ENCODE assay signal across 8 cellular contexts in the genomic region with DNA sequence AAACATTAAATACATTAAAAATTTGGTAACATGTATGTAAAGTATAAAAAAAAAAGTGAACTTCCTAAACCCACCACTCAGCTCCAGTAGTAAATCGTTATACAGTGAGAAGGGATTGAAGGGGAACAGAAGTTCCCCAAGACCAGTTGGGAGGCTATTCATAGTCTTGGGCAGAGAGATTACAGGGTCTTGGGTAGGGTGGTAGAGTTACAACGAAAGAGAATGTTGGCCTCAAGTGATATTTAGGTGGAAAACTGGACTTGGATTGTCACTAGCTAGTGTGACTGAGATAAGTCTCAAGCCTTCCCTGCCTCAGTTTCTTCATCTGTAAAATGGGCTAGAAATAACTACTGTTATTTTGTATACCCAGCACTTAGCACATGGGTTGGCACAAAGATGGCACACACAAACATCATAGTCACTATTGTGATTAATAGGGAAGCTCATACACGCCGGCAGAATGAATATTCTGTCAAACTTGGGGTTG. TPM values are rescaled to one million over a fixed set of nuclear protein-coding genes. Genes with fewer than 3 reads are reported as not detected.
A peak's percentile ranks its signal among the peaks of the same experiment; 100 is the strongest.
DNase-seq lines count a peak whose midpoint lies in the region; ATAC-seq and TF ChIP-seq lines count a peak whose summit lies in the region.

No MANE protein-coding gene starts in this region.

- TF ChIP-seq CTCF in brain (conservative IDR thresholded peaks at IDR 0.05) (no peak), mesothelial cell of epicardium (IDR thresholded peaks at IDR 0.05; ENCODE audit: unreplicated experiment) (no peak)

- peaks cover 38% of the 10 kb centered on the region for H3K4me1 Mint-ChIP-seq in stimulated activated naive CD8-positive, alpha-beta T cell treated with anti-CD3 and anti-CD28 coated beads, Interleukin-15, Interleukin-2, amounts not matched to agents 100 ng/mL and 50 ng/mL, for 24 hours (ENCODE audit: low read depth)
- H3K4me1 Mint-ChIP-seq in brain (peaks cover 35% of the 10 kb centered on the region), mesothelial cell of epicardium (peaks cover 41% of the 10 kb centered on the region)

- H3K27me3 Mint-ChIP-seq in stimulated activated naive CD8-positive, alpha-beta T cell treated with anti-CD3 and anti-CD28 coated beads, Interleukin-15, Interleukin-2, amounts not matched to agents 100 ng/mL and 50 ng/mL, for 24 hours, result no peaks in the 10 kb centered on the region
- peaks cover 17% of the 10 kb centered on the region for H3K27me3 Mint-ChIP-seq in brain
- H3K27me3 Mint-ChIP-seq in mesothelial cell of epicardium (ENCODE audit: low read depth), result no peaks in the 10 kb centered on the region

- H3K4me3 Mint-ChIP-seq in stimulated activated naive CD8-positive, alpha-beta T cell treated with anti-CD3 and anti-CD28 coated beads, Interleukin-15, Interleukin-2, amounts not matched to agents 100 ng/mL and 50 ng/mL, for 24 hours, result peak overlapping the region; percentile 86
- H3K4me3 Mint-ChIP-seq in brain, result peak overlapping the region; percentile 76 to 93 (median 84)
- peak overlapping the region; percentile 73 for H3K4me3 Mint-ChIP-seq in mesothelial cell of epicardium

- in situ Hi-C loops in KBM-7 (cut with MboI; ENCODE audit: low pct_unique_long_range_greater_than_20kb, low sequenced_read_pairs), result no loop called here

- no peak for DNase-seq in stimulated activated naive CD8-positive, alpha-beta T cell treated with anti-CD3 and anti-CD28 coated beads, Interleukin-15, Interleukin-2, amounts not matched to agents 100 U/mL and 50 U/mL, for 24 hours
- DNase-seq in mesothelial cell of epicardium (ENCODE audit: low spot score in 2 of 2, unreplicated experiment in 2 of 2) (no peak), NCI-H2107 (lab: John Stamatoyannopoulos, UW) (no peak), KBM-7 (no peak)
- DNase-seq in stimulated activated CD4-positive, alpha-beta T cell treated with anti-CD3 and anti-CD28 coated beads, Interleukin-15, amount 100 ng/mL, for 24 hours, result no peak

- peak overlapping the region; percentile 91 for H3K27ac Mint-ChIP-seq in stimulated activated naive CD8-positive, alpha-beta T cell treated with anti-CD3 and anti-CD28 coated beads, Interleukin-15, Interleukin-2, amounts not matched to agents 100 ng/mL and 50 ng/mL, for 24 hours
- H3K27ac Mint-ChIP-seq in brain (peak overlapping the region; percentile 73 to 90 (median 85)), mesothelial cell of epicardium (peak overlapping the region; percentile 83)

- ATAC-seq in stimulated activated naive CD8-positive, alpha-beta T cell treated with anti-CD3 and anti-CD28 coated beads, Interleukin-15, Interleukin-2, amounts not matched to agents 100 U/mL and 50 U/mL, for 24 hours, result no peak
- ATAC-seq in HG02610 (IDR thresholded peaks at IDR 0.05; ENCODE audit: unreplicated experiment), result no peak

- H3K36me3 Mint-ChIP-seq in stimulated activated naive CD8-positive, alpha-beta T cell treated with anti-CD3 and anti-CD28 coated beads, Interleukin-15, Interleukin-2, amounts not matched to agents 100 ng/mL and 50 ng/mL, for 24 hours (ENCODE audit: low read depth), result peaks cover 29% of the 10 kb centered on the region
- H3K36me3 Mint-ChIP-seq in brain (peaks cover 7% of the 10 kb centered on the region), mesothelial cell of epicardium (peaks cover 4% of the 10 kb centered on the region)

- H3K9me3 Mint-ChIP-seq in stimulated activated naive CD8-positive, alpha-beta T cell treated with anti-CD3 and anti-CD28 coated beads, Interleukin-15, Interleukin-2, amounts not matched to agents 100 ng/mL and 50 ng/mL, for 24 hours, result no peaks in the 10 kb centered on the region
- no peaks in the 10 kb centered on the region for H3K9me3 Mint-ChIP-seq in brain
- H3K9me3 Mint-ChIP-seq in mesothelial cell of epicardium, result no peaks in the 10 kb centered on the region

RNA-seq across cellular contexts. Expression of gene YEATS2, which starts 0.4 kb away (rescaled TPM):
- polyA plus RNA-seq in brain (ENCODE audit: insufficient read depth, low read depth, low replicate concordance), result 23.4 TPM
- 65.5 to 72.7 TPM (median 66.0 TPM) in 3 replicates for total RNA-seq in mesothelial cell of epicardium
